ENCODE assay signal across 23 cellular contexts in genomic region chr16:89011909-89012621, GRCh38. TPM values are rescaled to one million over a fixed set of nuclear protein-coding genes. Genes with fewer than 3 reads are reported as not detected.
DNase-seq lines count a peak whose midpoint lies in the region; ATAC-seq, FAIRE-seq and TF ChIP-seq lines count a peak whose summit lies in the region.
"Had no signal": no experiment of that assay in that cellular context is flagged by ENCODE, and none has a peak within 500 bp of the region (broad histone marks: within the 10 kb centered on the region; RNA-seq: fewer than 3 reads in every experiment).

No MANE protein-coding gene starts in this region.

- H3K9me3 Mint-ChIP-seq in endodermal cell, result peaks cover 6% of the 10 kb centered on the region

- FAIRE-seq in urothelium cell line (lab: Jason Lieb, UNC), result peak; percentile 80
- FAIRE-seq: A549, G401.6, GM12892, GM19239, H54 had no signal

- H3K36me3 ChIP-seq in right atrium auricular region (no peaks in the 10 kb centered on the region), RWPE2 (ENCODE audit: low read depth) (no peaks in the 10 kb centered on the region), endodermal cell (ENCODE audit: control insufficient read depth, insufficient read depth, low read length) (no peaks in the 10 kb centered on the region)
- H3K36me3 ChIP-seq: HAP-1 had no signal

- H3K36me3 Mint-ChIP-seq in endodermal cell (ENCODE audit: low read depth), result no peaks in the 10 kb centered on the region
- H3K36me3 Mint-ChIP-seq: CD4-positive, alpha-beta memory T cell had no signal

- no peaks in the 10 kb centered on the region for H3K4me1 Mint-ChIP-seq in endodermal cell

- H3K4me1 ChIP-seq in right atrium auricular region (no peaks in the 10 kb centered on the region), RWPE2 (ENCODE audit: insufficient read depth, poor library complexity, severe bottlenecking) (no peaks in the 10 kb centered on the region), endodermal cell (ENCODE audit: control insufficient read depth, insufficient read depth, low read length) (no peaks in the 10 kb centered on the region)
- H3K4me1 ChIP-seq: A549, HAP-1 had no signal

- TF ChIP-seq CTCF in right atrium auricular region (IDR thresholded peaks at IDR 0.05), result no peak
- TF ChIP-seq CTCF in RWPE2 (IDR thresholded peaks at IDR 0.05; ENCODE audit: poor library complexity, severe bottlenecking), result no peak
- no peak for TF ChIP-seq CTCF in endodermal cell (conservative IDR thresholded peaks at IDR 0.05)

- H3K27me3 ChIP-seq in right atrium auricular region (no peaks in the 10 kb centered on the region), RWPE2 (ENCODE audit: insufficient read depth, poor library complexity, severe bottlenecking) (no peaks in the 10 kb centered on the region), endodermal cell (ENCODE audit: control insufficient read depth, insufficient read depth, low read length, poor library complexity, severe bottlenecking) (no peaks in the 10 kb centered on the region)

- whole genome bisulfite sequencing in endodermal cell (ENCODE audit: insufficient coverage in 1 of 2, insufficient read length in 1 of 2), 2 experiments, result 74 to 75% methylated on average over 3 to 4 of the region's 4 CpGs

- no peak overlapping the region for H3K4me3 ChIP-seq in right atrium auricular region
- H3K4me3 ChIP-seq in RWPE2 (ENCODE audit: severe bottlenecking), result no peak overlapping the region
- H3K4me3 ChIP-seq in endodermal cell (ENCODE audit: low read length), result no peak overlapping the region
- H3K4me3 ChIP-seq: A549, GM23338, HAP-1 had no signal

- H3K27ac ChIP-seq in right atrium auricular region (no peak overlapping the region), RWPE2 (ENCODE audit: poor library complexity, severe bottlenecking) (no peak overlapping the region), endodermal cell (ENCODE audit: low read depth, low read length) (no peak overlapping the region)
- H3K27ac ChIP-seq: 22Rv1, A549 had no signal

- in situ Hi-C loops in ACHN (cut with HindIII; ENCODE audit: low pct_ligation_motif_present, low pct_unique_long_range_greater_than_20kb, low sequenced_read_pairs), result no loop called here

- H3K9me3 ChIP-seq in right atrium auricular region (no peaks in the 10 kb centered on the region), RWPE2 (ENCODE audit: severe bottlenecking) (no peaks in the 10 kb centered on the region), endodermal cell (ENCODE audit: control insufficient read depth, low read length) (no peaks in the 10 kb centered on the region)
- H3K9me3 ChIP-seq: HAP-1 had no signal

- no peak overlapping the region for H3K27ac Mint-ChIP-seq in endodermal cell
- H3K27ac Mint-ChIP-seq: CD4-positive, alpha-beta memory T cell; GM23338 had no signal

- no peak overlapping the region for H3K9ac ChIP-seq in endodermal cell (ENCODE audit: extremely low read depth, low read length, poor library complexity, severe bottlenecking)

- intact Hi-C loops in left cardiac atrium (cut with DNase I), result no loop called here

- ATAC-seq in left cardiac atrium (no peak), RWPE2 (ENCODE audit: low read depth) (no peak), GM18909 (IDR thresholded peaks at IDR 0.05; ENCODE audit: poor library complexity, unreplicated experiment) (no peak), GM21717 (IDR thresholded peaks at IDR 0.05; ENCODE audit: unreplicated experiment) (no peak)
- ATAC-seq: A549, GM23338 had no signal

- H3K27me3 Mint-ChIP-seq in endodermal cell (ENCODE audit: insufficient read depth), result peaks cover 13% of the 10 kb centered on the region

- DNase-seq in left cardiac atrium, result peak; percentile 8
- no peak for DNase-seq in right atrium auricular region (ENCODE audit: low spot score)
- peak; percentile 23 for DNase-seq in RWPE2 (ENCODE audit: low spot score)
- peak; percentile 5 for DNase-seq in endodermal cell
- no peak for DNase-seq in urothelium cell line (ENCODE audit: low spot score)
- no peak for DNase-seq in ACHN
- DNase-seq: C1 segment of cervical spinal cord; Calu3; CD4-positive, alpha-beta memory T cell; COR-L47; DMS153; DND-41 had no signal

- no peak overlapping the region for H3K4me3 Mint-ChIP-seq in endodermal cell
- H3K4me3 Mint-ChIP-seq: CD4-positive, alpha-beta memory T cell; GM23338 had no signal

RNA-seq across cellular contexts. Expression of gene CBFA2T3, which starts 35.1 kb away (rescaled TPM):
- total RNA-seq in left cardiac atrium, result 1 to 10 TPM; 6.5 to 6.6 TPM
- 1 to 10 TPM; 1.1 to 2.6 TPM for total RNA-seq in right atrium auricular region
- 1 to 10 TPM; 1.0 to 3.1 TPM for total RNA-seq in endodermal cell
- 5.5 TPM for polyA plus RNA-seq in endodermal cell (2013, experiment 1 of 2)
- polyA plus RNA-seq in endodermal cell (2013, experiment 2 of 2), result 4.3 TPM
- total RNA-seq: Calu3 had no signal
- polyA plus RNA-seq: BJ had no signal

Comparison
In these comparisons a context has a peak if more than half of its experiments do, and no peak if none do; other contexts are left out.
1. DNase-seq: peak in left cardiac atrium (single experiment), RWPE2 (single experiment) and endodermal cell (single experiment); none in right atrium auricular region (single experiment), urothelium cell line (single experiment) and ACHN (single experiment).